In genomic region chr7:99499713-99500636, GRCh38 we compare ENCODE assay signal across 8 cellular contexts. TPM values are rescaled to one million over a fixed set of nuclear protein-coding genes. Genes with fewer than 3 reads are reported as not detected.
DNase-seq lines count a peak whose midpoint lies in the region; ATAC-seq, FAIRE-seq and TF ChIP-seq lines count a peak whose summit lies in the region.

ZNF394 (minus strand) TSS chr7:99500281; CDS start chr7:99500093, 188 bp downstream.

- ATAC-seq in GM21367 (IDR thresholded peaks at IDR 0.05; ENCODE audit: unreplicated experiment) = peak; percentile 38

- no peaks in the 10 kb centered on the region for H3K27me3 Mint-ChIP-seq in mesothelial cell of epicardium (ENCODE audit: low read depth)

- under 1% methylated on average over 69 of the region's 69 CpGs for WGBS in HUES64

- H3K4me1 Mint-ChIP-seq in mesothelial cell of epicardium = peaks cover 25% of the 10 kb centered on the region

- H2AFZ ChIP-seq in OCI-LY3 (ENCODE audit: low read depth, low read length) (peak within 1 kb of the TSS; percentile 98), endothelial cell of umbilical vein (ENCODE audit: low read depth, low read length) (peak within 1 kb of the TSS; percentile 61)

- BruUV-seq in endothelial cell of umbilical vein (replicated peaks; lab: Mats Ljungman, UMichigan) = TSS peak; percentile 61

- intact Hi-C loops in endothelial cell of umbilical vein (cut with micrococcal nuclease) = loop anchor here (1.0 kb wide), 1 partner anchor 28 kb away; the partner anchor contains the start of gene ZNF789

- H3K27ac ChIP-seq in HUES64 (ENCODE audit: low read depth, low read length) = peak within 1 kb of the TSS; percentile 89; the same call in 1 of the 2 replicates
- H3K27ac ChIP-seq in OCI-LY3 (ENCODE audit: low read length) = peak within 1 kb of the TSS; percentile 80
- peak within 1 kb of the TSS; percentile 78 for H3K27ac ChIP-seq in endothelial cell of umbilical vein (ENCODE audit: insufficient read depth, low read depth, low read length)

- H3K4me3 ChIP-seq in HUES64 (ENCODE audit: low read length) = peak within 1 kb of the TSS; percentile 84
- peak within 1 kb of the TSS; percentile 96 for H3K4me3 ChIP-seq in OCI-LY3 (ENCODE audit: low read length)
- peak within 1 kb of the TSS; percentile 28 to 79 (median 75) for H3K4me3 ChIP-seq in endothelial cell of umbilical vein (replicated peaks in 1 of 3; ENCODE audit: insufficient read depth in 1 of 3, low read depth in 1 of 3, low read length in 3 of 3)

- H4K20me1 ChIP-seq in OCI-LY3 (ENCODE audit: insufficient read depth, low read length) (peaks cover 15% of the 10 kb centered on the region), endothelial cell of umbilical vein (replicated peaks; ENCODE audit: control insufficient read depth, extremely low read depth, insufficient read depth, low read length) (no peaks in the 10 kb centered on the region)

- peaks cover 14% of the 10 kb centered on the region for H3K36me3 Mint-ChIP-seq in mesothelial cell of epicardium

- H3K9ac ChIP-seq in HUES64 (ENCODE audit: low read depth, low read length) (peak within 1 kb of the TSS; percentile 82), OCI-LY3 (ENCODE audit: low read length) (peak within 1 kb of the TSS; percentile 75), endothelial cell of umbilical vein (replicated peaks; ENCODE audit: extremely low read depth, insufficient read depth, low read length) (peak within 1 kb of the TSS; percentile 81)

- H3K9me3 ChIP-seq in HUES64 (ENCODE audit: insufficient read depth, low read depth, low read length) (no peaks in the 10 kb centered on the region), OCI-LY3 (ENCODE audit: insufficient read depth, low read length) (no peaks in the 10 kb centered on the region), endothelial cell of umbilical vein (replicated peaks; ENCODE audit: control insufficient read depth, insufficient read depth, low read length) (no peaks in the 10 kb centered on the region)

- H3K4me2 ChIP-seq in OCI-LY3 (ENCODE audit: low read length) (peak within 1 kb of the TSS; percentile 100), endothelial cell of umbilical vein (ENCODE audit: insufficient read depth, low read length) (peak within 1 kb of the TSS; percentile 77)

- peak; percentile 63 for TF ChIP-seq POLR2A in endothelial cell of umbilical vein (IDR thresholded peaks at IDR 0.05; ENCODE audit: low read depth, low read length)

- H3K9me1 ChIP-seq in endothelial cell of umbilical vein (replicated peaks; ENCODE audit: control insufficient read depth, extremely low read depth, insufficient read depth, low read length) = no peaks in the 10 kb centered on the region

- no peaks in the 10 kb centered on the region for H3K9me3 Mint-ChIP-seq in mesothelial cell of epicardium

- H3K27me3 ChIP-seq in HUES64 (ENCODE audit: insufficient read depth, low read length) = no peaks in the 10 kb centered on the region
- H3K27me3 ChIP-seq in OCI-LY3 (ENCODE audit: low read depth, low read length) = no peaks in the 10 kb centered on the region
- no peaks in the 10 kb centered on the region for H3K27me3 ChIP-seq in endothelial cell of umbilical vein (ENCODE audit: control insufficient read depth in 2 of 2, insufficient read depth in 2 of 2, low read length in 2 of 2)

- dilution Hi-C loops in endothelial cell of umbilical vein (cut with MboI; ENCODE audit: extremely low pct_ligation_motif_present, low sequenced_read_pairs) = no loop called here

- peak; percentile 93 for DNase-seq in COLO668 (lab: John Stamatoyannopoulos, UW; ENCODE audit: unreplicated experiment)
- peak; percentile 86 for DNase-seq in activated T-cell treated with anti-CD3 and anti-CD28 coated beads for 1 hour (ENCODE audit: low read depth)
- peak; percentile 89 for DNase-seq in endothelial cell of umbilical vein (ENCODE audit: low read depth, low spot score)
- peak; percentile 71 to 84 for DNase-seq in mesothelial cell of epicardium (ENCODE audit: low spot score in 2 of 2, unreplicated experiment in 2 of 2)
- DNase-seq in stimulated activated CD8-positive, alpha-beta memory T cell treated with anti-CD3 and anti-CD28 coated beads, Interleukin-15, amount 100 ng/mL, for 4 hours (ENCODE audit: low read depth in 2 of 2) = peak; percentile 76 to 79

- CTCF ChIA-PET in endothelial cell of umbilical vein (lab: Charles Lee) = interaction anchor here (1.2 to 1.7 kb wide), 3 partner anchors 27 to 414 kb away, joined by 3 to 4 read pairs (median 4); partner anchors contain the start of genes FAM200A and ZNF789

- FAIRE-seq in endothelial cell of umbilical vein (lab: Jason Lieb, UNC) = peak; percentile 95

- peak within 1 kb of the TSS; percentile 100 for H3K27ac Mint-ChIP-seq in mesothelial cell of epicardium

- peak within 1 kb of the TSS; percentile 99 for H3K4me3 Mint-ChIP-seq in mesothelial cell of epicardium

- POLR2A ChIA-PET in endothelial cell of umbilical vein (lab: Charles Lee) = interaction anchor here (0.9 to 1.3 kb wide), 2 partner anchors 27 to 52 kb away, joined by 3 to 8 read pairs; partner anchors contain the start of gene FAM200A

- TF ChIP-seq CTCF in OCI-LY3 (IDR thresholded peaks at IDR 0.05; ENCODE audit: low read depth, low read length) (no peak), endothelial cell of umbilical vein (IDR thresholded peaks at IDR 0.05; ENCODE audit: extremely low read depth in 1 of 2, insufficient read depth in 1 of 2, low read depth in 1 of 2, low read length in 2 of 2) (no peak), mesothelial cell of epicardium (IDR thresholded peaks at IDR 0.05; ENCODE audit: unreplicated experiment) (no peak)

- peaks cover 63% of the 10 kb centered on the region for H3K79me2 ChIP-seq in OCI-LY3 (ENCODE audit: low read length)
- H3K79me2 ChIP-seq in endothelial cell of umbilical vein (ENCODE audit: control insufficient read depth, insufficient read depth, low read length) = peaks cover 30% of the 10 kb centered on the region

- H3K36me3 ChIP-seq in HUES64 (ENCODE audit: insufficient read depth, low read length) = peaks cover 13% of the 10 kb centered on the region; the same call in 1 of the 2 replicates
- H3K36me3 ChIP-seq in OCI-LY3 (replicated peaks; ENCODE audit: low read depth, low read length) = peaks cover 19% of the 10 kb centered on the region
- peaks cover 0 to 5% of the 10 kb centered on the region in 2 experiments for H3K36me3 ChIP-seq in endothelial cell of umbilical vein (ENCODE audit: control insufficient read depth in 2 of 2, extremely low read depth in 1 of 2, insufficient read depth in 2 of 2, low read length in 2 of 2)

- H3K4me1 ChIP-seq in HUES64 (ENCODE audit: insufficient read depth, low read length) (peaks cover 8% of the 10 kb centered on the region; the same call in 1 of the 2 replicates), OCI-LY3 (ENCODE audit: low read length) (peaks cover 20% of the 10 kb centered on the region), endothelial cell of umbilical vein (ENCODE audit: control insufficient read depth, extremely low read depth, insufficient read depth, low read length) (peaks cover 16% of the 10 kb centered on the region)

TF ChIP-seq in endothelial cell of umbilical vein, 7 proteins besides CTCF, POLR2A, EP300 and RAD21:
- TF ChIP-seq, protein P1, sequence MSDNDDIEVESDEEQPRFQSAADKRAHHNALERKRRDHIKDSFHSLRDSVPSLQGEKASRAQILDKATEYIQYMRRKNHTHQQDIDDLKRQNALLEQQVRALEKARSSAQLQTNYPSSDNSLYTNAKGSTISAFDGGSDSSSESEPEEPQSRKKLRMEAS (IDR thresholded peaks at IDR 0.05; ENCODE audit: insufficient read depth, insufficient read length) = peak; percentile 22
- TF ChIP-seq GATA2 (IDR thresholded peaks at IDR 0.05; ENCODE audit: insufficient read depth, insufficient read length, low read depth, low read length) (no peak), POLR2AphosphoS5 (IDR thresholded peaks at IDR 0.05; ENCODE audit: insufficient read depth, low read depth, low read length) (peak; percentile 66)

RNA-seq across cellular contexts. Expression of gene ZNF394, which starts in this region (rescaled TPM):
- 13.0 TPM for polyA plus RNA-seq in HUES64 (2013, experiment 1 of 2)
- 13.3 TPM for polyA plus RNA-seq in HUES64 (2013, experiment 2 of 2)
- total RNA-seq in endothelial cell of umbilical vein (19.8 and 22.8 TPM in 2 replicates), mesothelial cell of epicardium (30.1 to 31.3 TPM (median 31.3 TPM) in 3 replicates)
- 8.3 and 8.6 TPM in 2 replicates for polyA plus RNA-seq in endothelial cell of umbilical vein
- polyA plus RNA-seq in endothelial cell of umbilical vein (2011; cell fraction: cytosol; rRNA removed) = 11.8 and 14.0 TPM in 2 replicates
- polyA plus RNA-seq in endothelial cell of umbilical vein (2011; cell fraction: nucleus; rRNA removed) = 15.3 and 21.3 TPM in 2 replicates
- 11.4 and 11.7 TPM in 2 replicates for polyA plus RNA-seq in endothelial cell of umbilical vein (2012)
- polyA minus RNA-seq in endothelial cell of umbilical vein = 17.3 and 19.1 TPM in 2 replicates
- polyA minus RNA-seq in endothelial cell of umbilical vein (2011; cell fraction: cytosol; rRNA and poly(A)+ RNA removed) = 11.6 TPM
- polyA minus RNA-seq in endothelial cell of umbilical vein (2011; cell fraction: nucleus; rRNA and poly(A)+ RNA removed) = 19.6 and 21.3 TPM in 2 replicates

Comparison
In these comparisons a context has a peak if more than half of its experiments do, and no peak if none do; other contexts are left out.
1. Peak in every context shown above with its lines: DNase-seq, ATAC-seq, H3K4me3 ChIP-seq and H3K27ac ChIP-seq.